In the genomic region with DNA sequence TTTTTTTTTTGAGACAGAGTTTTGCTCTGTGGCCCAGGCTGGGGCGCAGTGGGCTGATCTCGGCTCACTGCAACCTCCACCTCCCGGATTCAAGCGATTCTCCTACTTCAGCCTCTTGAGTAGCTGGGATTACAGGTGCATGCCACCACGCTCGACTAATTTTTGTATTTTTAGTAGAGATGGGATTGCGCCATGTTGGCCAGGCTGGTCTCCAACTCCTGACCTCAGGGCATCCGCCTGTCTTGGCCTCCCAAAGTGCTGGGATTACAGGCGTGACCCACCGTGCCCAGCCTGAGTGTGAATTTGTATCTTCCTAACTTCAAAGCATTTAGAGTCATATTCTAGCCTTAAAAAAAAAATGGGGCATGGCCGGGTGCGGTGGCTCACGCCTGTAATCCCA, we compare ENCODE assay signal across 7 cellular contexts. TPM values are rescaled to one million over a fixed set of nuclear protein-coding genes. Genes with fewer than 3 reads are reported as not detected.
DNase-seq lines count a peak whose midpoint lies in the region; TF ChIP-seq lines count a peak whose summit lies in the region.
"Not testable (repeated sequence)": the region's sequence is repeated elsewhere in the genome, so short reads cannot be mapped to it uniquely, and the experiment has no call there.

No MANE protein-coding gene starts in this region.

- in situ Hi-C loops in GM23248 (cut with MboI), result not testable (repeated sequence)

- H3K4me2 ChIP-seq in GM23248 (ENCODE audit: unreplicated experiment), result peak overlapping the region; percentile 82
- H3K4me2 ChIP-seq in mesenchymal stem cell (ENCODE audit: low read length, poor library complexity, severe bottlenecking), result not testable (repeated sequence)

- H3K9me3 Mint-ChIP-seq in endothelial cell (ENCODE audit: unreplicated experiment), result not testable (repeated sequence)

- H3F3A ChIP-seq in GM23248 (ENCODE audit: insufficient read depth), result peaks cover 27% of the 10 kb centered on the region

- H4K91ac ChIP-seq in mesenchymal stem cell (ENCODE audit: low read length), result not testable (repeated sequence)

- peaks cover 58% of the 10 kb centered on the region for H3K4me1 ChIP-seq in GM23248 (ENCODE audit: insufficient read depth)
- peaks cover 48 to 87% of the 10 kb centered on the region in 2 donors for H3K4me1 ChIP-seq in adrenal gland (replicated peaks in 1 of 2)
- peaks cover 0 to 78% of the 10 kb centered on the region in 2 donors for H3K4me1 ChIP-seq in right atrium auricular region
- H3K4me1 ChIP-seq in mesenchymal stem cell (ENCODE audit: control insufficient read depth, insufficient read depth, low read depth, low read length), result peaks cover 53% of the 10 kb centered on the region
- H3K4me1 ChIP-seq in rectal smooth muscle tissue (ENCODE audit: control insufficient read depth, insufficient read depth, low read length), result peaks cover 27% of the 10 kb centered on the region

- peak overlapping the region; percentile 94 for H3K27ac ChIP-seq in GM23248
- peak overlapping the region; percentile 78 to 91 (median 86) for H3K27ac ChIP-seq in adrenal gland
- peak overlapping the region; percentile 82 for H3K27ac ChIP-seq in right atrium auricular region
- H3K27ac ChIP-seq in mesenchymal stem cell (ENCODE audit: low read length, poor library complexity, severe bottlenecking), result not testable (repeated sequence)
- peak overlapping the region; percentile 86 for H3K27ac ChIP-seq in rectal smooth muscle tissue (ENCODE audit: low read depth, low read length)
- H3K27ac ChIP-seq in temporal lobe (ENCODE audit: low read depth, low read length), result peak overlapping the region; percentile 36

- peaks cover 12% of the 10 kb centered on the region for H3K79me1 ChIP-seq in mesenchymal stem cell (replicated peaks; ENCODE audit: low read length, poor library complexity, severe bottlenecking)

- H3K14ac ChIP-seq in mesenchymal stem cell (ENCODE audit: low read length in 2 of 2), result not testable (repeated sequence)

- H3K36me3 ChIP-seq in GM23248 (ENCODE audit: low read depth); adrenal gland (replicated peaks in 1 of 2); right atrium auricular region; rectal smooth muscle tissue (ENCODE audit: control insufficient read depth, insufficient read depth, low read length): not testable (repeated sequence)
- H3K36me3 ChIP-seq in mesenchymal stem cell (ENCODE audit: control insufficient read depth in 1 of 2, insufficient read depth in 2 of 2, low read depth in 1 of 2, low read length in 2 of 2), result peaks cover 0 to 21% of the 10 kb centered on the region in 2 experiments

- not testable (repeated sequence) for TF ChIP-seq POLR2A in adrenal gland (IDR thresholded peaks at IDR 0.05)

- H3K9me2 ChIP-seq in GM23248 (ENCODE audit: insufficient read depth), result not testable (repeated sequence)

- H3K4me1 Mint-ChIP-seq in endothelial cell (ENCODE audit: unreplicated experiment), result peaks cover 44% of the 10 kb centered on the region

- not testable (repeated sequence) for H2BK15ac ChIP-seq in mesenchymal stem cell (ENCODE audit: low read depth, poor library complexity, severe bottlenecking)

- WGBS in GM23248 (ENCODE audit: low coverage in 1 of 2, low lambda C conversion rate in 2 of 2, missing lambda C conversion rate in 2 of 2), 2 experiments, result 89 to 91% methylated on average over 11 to 13 of the region's 13 CpGs
- WGBS in adrenal gland, 4 donors, result 81 to 89% (median 86%) methylated on average over 9 to 13 of the region's 13 CpGs
- WGBS in mesenchymal stem cell, result 94% methylated on average over 13 of the region's 13 CpGs

- H3K4me3 ChIP-seq in GM23248; adrenal gland; right atrium auricular region; mesenchymal stem cell (ENCODE audit: insufficient read depth in 1 of 2, low read depth in 1 of 2, low read length in 2 of 2); rectal smooth muscle tissue (ENCODE audit: low read length): not testable (repeated sequence)

- not testable (repeated sequence) for H3K27me3 Mint-ChIP-seq in endothelial cell (ENCODE audit: unreplicated experiment)

- not testable (repeated sequence) for TF ChIP-seq CTCF in adrenal gland (IDR thresholded peaks at IDR 0.05); endothelial cell (IDR thresholded peaks at IDR 0.05; ENCODE audit: unreplicated experiment); right atrium auricular region (IDR thresholded peaks at IDR 0.05)

- not testable (repeated sequence) for H2BK5ac ChIP-seq in mesenchymal stem cell (ENCODE audit: low read depth, low read length, poor library complexity, severe bottlenecking)

- not testable (repeated sequence) for H3K23ac ChIP-seq in mesenchymal stem cell (ENCODE audit: low read length in 2 of 2)

- H2AFZ ChIP-seq in GM23248; mesenchymal stem cell (ENCODE audit: low read depth, low read length): not testable (repeated sequence)

- H3K36me3 Mint-ChIP-seq in endothelial cell (ENCODE audit: low read depth, unreplicated experiment), result not testable (repeated sequence)

- not testable (repeated sequence) for H2BK120ac ChIP-seq in mesenchymal stem cell (ENCODE audit: low read depth, low read length)

- H2AK5ac ChIP-seq in mesenchymal stem cell (ENCODE audit: low read length, severe bottlenecking), result not testable (repeated sequence)

- intact Hi-C loops in adrenal gland (cut with DNase I), result loop anchor here in 1 of 2 donors (10.0 kb wide), 1 partner anchor 49 kb away; no protein-coding TSS in a partner anchor

- not testable (repeated sequence) for H3K4ac ChIP-seq in mesenchymal stem cell (ENCODE audit: low read depth in 1 of 2, low read length in 2 of 2)

- H3K27ac Mint-ChIP-seq in endothelial cell (ENCODE audit: unreplicated experiment), result peak overlapping the region; percentile 96

- H3K27me3 ChIP-seq in GM23248 (replicated peaks; ENCODE audit: insufficient read depth); adrenal gland; right atrium auricular region; mesenchymal stem cell (ENCODE audit: control insufficient read depth in 1 of 2, insufficient read depth in 1 of 2, low read length in 2 of 2); rectal smooth muscle tissue (ENCODE audit: control insufficient read depth, insufficient read depth, low read length): not testable (repeated sequence)

- peaks cover 93% of the 10 kb centered on the region for H3K79me2 ChIP-seq in GM23248 (ENCODE audit: insufficient read depth)

- H2BK12ac ChIP-seq in mesenchymal stem cell (ENCODE audit: low read length in 2 of 2), result peak overlapping the region in 1 of 2 experiments; percentile 19

- H4K20me1 ChIP-seq in GM23248 (ENCODE audit: insufficient read depth), result not testable (repeated sequence)

- not testable (repeated sequence) for H3K4me3 Mint-ChIP-seq in endothelial cell (ENCODE audit: unreplicated experiment)

- not testable (repeated sequence) for H3K9me3 ChIP-seq in GM23248 (ENCODE audit: low read depth); adrenal gland (replicated peaks in 1 of 3); right atrium auricular region; mesenchymal stem cell (ENCODE audit: control insufficient read depth, low read length)

- H3K9ac ChIP-seq in GM23248, result peak overlapping the region; percentile 84
- H3K9ac ChIP-seq in mesenchymal stem cell (ENCODE audit: low read length), result peak overlapping the region; percentile 88
- not testable (repeated sequence) for H3K9ac ChIP-seq in rectal smooth muscle tissue (ENCODE audit: low read length)

- H4K8ac ChIP-seq in mesenchymal stem cell (ENCODE audit: low read length), result not testable (repeated sequence)

- H3K18ac ChIP-seq in mesenchymal stem cell (ENCODE audit: low read depth in 1 of 2, low read length in 2 of 2), result not testable (repeated sequence)

- DNase-seq in GM23248; adrenal gland; endothelial cell (ENCODE audit: low spot score); right atrium auricular region (ENCODE audit: low spot score); mesenchymal stem cell: not testable (repeated sequence)

RNA-seq across cellular contexts. Expression of a gene that starts 6.7 kb away (rescaled TPM):
- total RNA-seq in GM23248 (2014; rRNA removed; shearing (Covaris generic)), result 20.5 and 28.7 TPM in 2 replicates
- polyA plus RNA-seq in GM23248 (2016; fragmentation: Nextera tagmentation; extraction: Ambion mirVana) (13.3 and 14.8 TPM in 2 replicates), adrenal gland (10 to 100 TPM; 11.4 to 46.6 (median 23.5) TPM)
- total RNA-seq in adrenal gland (10 to 100 TPM; 30.4 to 65.1 (median 48.5) TPM), endothelial cell (ENCODE audit: unreplicated experiment) (42.4 TPM), right atrium auricular region (10 to 100 TPM; 17.6 to 26.0 TPM), temporal lobe (30.5 TPM)
- polyA plus RNA-seq in mesenchymal stem cell (2013, experiment 1 of 2), result 13.3 TPM
- polyA plus RNA-seq in mesenchymal stem cell (2013, experiment 2 of 2), result 11.9 TPM
